In genomic region chr2:96256611-96257113, GRCh38 we compare ENCODE assay signal across 14 cellular contexts. TPM values are rescaled to one million over a fixed set of nuclear protein-coding genes. Genes with fewer than 3 reads are reported as not detected.
A peak's percentile ranks its signal among the peaks of the same experiment; 100 is the strongest.
DNase-seq lines count a peak whose midpoint lies in the region; ATAC-seq, FAIRE-seq and TF ChIP-seq lines count a peak whose summit lies in the region.
"Had no signal": no experiment of that assay in that cellular context is flagged by ENCODE, and none has a peak within 500 bp of the region (broad histone marks: within the 10 kb centered on the region; RNA-seq: fewer than 3 reads in every experiment).

No MANE protein-coding gene starts in this region.

- peaks cover 14% of the 10 kb centered on the region for H3F3A ChIP-seq in smooth muscle cell (ENCODE audit: low read depth)

- TF ChIP-seq POLR2A in K562 (conservative IDR thresholded peaks at IDR 0.05) (no peak), sigmoid colon (IDR thresholded peaks at IDR 0.05) (no peak)

- DNase-seq in SIG-M5 treated with dmso at 0.1 percent for 504 hours (lab: John Stamatoyannopoulos, UW; ENCODE audit: unreplicated experiment), result peak; percentile 63
- no peak for DNase-seq in SIG-M5 (lab: John Stamatoyannopoulos, UW)
- DNase-seq in NOMO-1 treated with DMSO at 0.1 percent for 48 hours (lab: John Stamatoyannopoulos, UW; ENCODE audit: unreplicated experiment), result peak; percentile 74
- DNase-seq in K562 (ENCODE audit: extremely low read depth in 1 of 4, low spot score in 3 of 4), result no peak
- peak; percentile 50 for DNase-seq in sigmoid colon
- DNase-seq in NCI-H2171 treated with DMSO at 0.1 percent for 48 hours (lab: John Stamatoyannopoulos, UW), result no peak
- no peak for DNase-seq in smooth muscle cell (lab: John Stamatoyannopoulos, UW; ENCODE audit: unreplicated experiment)
- no peak for DNase-seq in NCI-H2196 treated with DMSO at 0.1 percent for 48 hours (lab: John Stamatoyannopoulos, UW; ENCODE audit: unreplicated experiment)
- DNase-seq: activated CD4-positive, alpha-beta T cell treated with anti-CD3 and anti-CD28 coated beads, Interleukin-2, amount 50 U/mL, for 4 hours; central memory CD4-positive, alpha-beta T cell; HFFc6; NCI-H1417 treated with DMSO at 0.1 percent for 48 hours; substantia nigra had no signal

- H2AFZ ChIP-seq in K562 (ENCODE audit: low read depth, low read length), result no peak overlapping the region
- H2AFZ ChIP-seq in smooth muscle cell (ENCODE audit: low read depth), result no peak overlapping the region

- H3K79me2 ChIP-seq in K562 (ENCODE audit: control insufficient read depth, insufficient read depth, low read length) (peaks cover 13% of the 10 kb centered on the region; the same call in 2 of the 3 replicates), smooth muscle cell (ENCODE audit: low read depth) (peaks cover 42% of the 10 kb centered on the region)

- H3K27me3 ChIP-seq in K562 (ENCODE audit: control insufficient read depth in 2 of 2, insufficient read depth in 2 of 2, low read length in 2 of 2) (no peaks in the 10 kb centered on the region), sigmoid colon (no peaks in the 10 kb centered on the region), smooth muscle cell (ENCODE audit: low read depth) (no peaks in the 10 kb centered on the region)

- H3K9me3 ChIP-seq in K562 (replicated peaks; ENCODE audit: control insufficient read depth, insufficient read depth, low read depth, low read length), result no peaks in the 10 kb centered on the region
- H3K9me3 ChIP-seq in sigmoid colon, result no peaks in the 10 kb centered on the region
- no peaks in the 10 kb centered on the region for H3K9me3 ChIP-seq in smooth muscle cell (replicated peaks; ENCODE audit: low read depth)

- H3K27ac ChIP-seq in K562 (ENCODE audit: extremely low read depth, low read depth, low read length), result no peak overlapping the region
- peak overlapping the region in 3 of 4 donors; percentile 43 to 83 (median 79) for H3K27ac ChIP-seq in sigmoid colon
- no peak overlapping the region for H3K27ac ChIP-seq in smooth muscle cell (ENCODE audit: low read depth)
- H3K27ac ChIP-seq: 22Rv1 had no signal

- H3K9ac ChIP-seq in K562 (ENCODE audit: insufficient read depth in 1 of 2, low read depth in 2 of 2, low read length in 2 of 2), result no peak overlapping the region
- no peak overlapping the region for H3K9ac ChIP-seq in smooth muscle cell (ENCODE audit: low read depth)

- no peak for TF ChIP-seq RAD21 in K562 (CRISPR knock-in tag; conservative IDR thresholded peaks at IDR 0.05 in 1 of 2, IDR thresholded peaks at IDR 0.05 in 1 of 2)

- WGBS in K562 (ENCODE audit: insufficient coverage, low coverage, missing lambda C conversion rate), result 84% methylated on average over 6 of the region's 6 CpGs
- 48 to 86% methylated on average over 6 of the region's 6 CpGs for WGBS in sigmoid colon, 2 donors
- 97% methylated on average over 6 of the region's 6 CpGs for WGBS in smooth muscle cell (ENCODE audit: low lambda C conversion rate)

- TF ChIP-seq EP300 in K562 (IDR thresholded peaks at IDR 0.05; ENCODE audit: low read length) (no peak), sigmoid colon (IDR thresholded peaks at IDR 0.05) (no peak)

- TF ChIP-seq CTCF in K562 (IDR thresholded peaks at IDR 0.05 in 2 of 3, conservative IDR thresholded peaks at IDR 0.05 in 1 of 3; ENCODE audit: insufficient read depth in 2 of 3, low read depth in 1 of 3, low read length in 3 of 3) (no peak), sigmoid colon (IDR thresholded peaks at IDR 0.05) (no peak), smooth muscle cell (IDR thresholded peaks at IDR 0.05; ENCODE audit: borderline replicate concordance, insufficient read depth, poor library complexity, severe bottlenecking) (no peak)

- H4K20me1 ChIP-seq in K562 (replicated peaks; ENCODE audit: control insufficient read depth, insufficient read depth, low read length) (0 out of 2 replicates have a peak, but pooled peaks cover 3% of the 10 kb centered on the region), smooth muscle cell (ENCODE audit: low read depth) (peaks cover 49% of the 10 kb centered on the region)

- peak; percentile 26 for FAIRE-seq in K562 (lab: Jason Lieb, UNC)

- H3K36me3 ChIP-seq in K562 (ENCODE audit: control insufficient read depth, insufficient read depth, low read length) (peaks cover 74% of the 10 kb centered on the region; the same call in 2 of the 3 replicates), sigmoid colon (peaks cover 11 to 59% (median 37%) of the 10 kb centered on the region in 4 donors), smooth muscle cell (ENCODE audit: low read depth) (no peaks in the 10 kb centered on the region)

- H3K4me1 ChIP-seq in K562 (replicated peaks in 1 of 2; ENCODE audit: control insufficient read depth in 2 of 2, insufficient read depth in 2 of 2, low read length in 2 of 2) (peaks cover 11 to 23% of the 10 kb centered on the region in 2 experiments; a peak in 4 of 5 replicates), sigmoid colon (peaks cover 0 to 51% (median 42%) of the 10 kb centered on the region in 4 donors), smooth muscle cell (ENCODE audit: low read depth) (no peaks in the 10 kb centered on the region)

- no TSS peak for BruUV-seq in K562 (replicated peaks; lab: Mats Ljungman, UMichigan)

- in situ Hi-C loops in K562 (cut with MboI), result no loop called here

- H3K9me1 ChIP-seq in K562 (ENCODE audit: control insufficient read depth, insufficient read depth, low read length), result peaks cover 4% of the 10 kb centered on the region

- CTCF ChIA-PET in K562 (lab: Yijun Ruan, JAX; ENCODE audit: low intra/inter-chr PET ratio), result no interaction called here

- H3K4me3 ChIP-seq in K562, result no peak overlapping the region
- no peak overlapping the region for H3K4me3 ChIP-seq in sigmoid colon
- no peak overlapping the region for H3K4me3 ChIP-seq in smooth muscle cell

- no peak overlapping the region for H3K4me2 ChIP-seq in K562 (ENCODE audit: insufficient read depth, low read length)
- H3K4me2 ChIP-seq in smooth muscle cell, result no peak overlapping the region

- no peak for ATAC-seq in K562

- POLR2A ChIA-PET in K562 (lab: Yijun Ruan, JAX), result interaction anchor here (0.7 to 2.4 kb wide), 3 partner anchors 10 to 249 kb away, joined by 3 to 10 read pairs (median 3); no protein-coding TSS in a partner anchor

- intact Hi-C loops in K562 (cut with micrococcal nuclease) (no loop called here), sigmoid colon (cut with DNase I) (no loop called here)

RNA-seq across cellular contexts. Expression of gene TMEM127, which starts 9.1 kb away (rescaled TPM):
- total RNA-seq in K562 (2011; cell fraction: chromatin; rRNA removed; ENCODE audit: low replicate concordance), result 14.6 and 42.7 TPM in 2 replicates
- total RNA-seq in K562 (2011; cell fraction: nucleolus; rRNA removed), result 18.6 and 25.2 TPM in 2 replicates
- 23.5 and 33.2 TPM in 2 replicates for total RNA-seq in K562 (2011; cell fraction: nucleoplasm; rRNA removed)
- total RNA-seq in K562 (2014; rRNA removed), result 7.2 and 9.8 TPM in 2 replicates
- 6.7 and 6.8 TPM in 2 replicates for total RNA-seq in K562 (2014; rRNA removed; fragmentation: Illumina TruSeq; extraction: Trizol)
- 10.3 and 10.7 TPM in 2 replicates for total RNA-seq in K562 (2015; rRNA removed; fragmentation: Illumina TruSeq; extraction: Trizol)
- 18.6 and 20.0 TPM in 2 replicates for total RNA-seq in K562 (2021)
- 10.9 and 16.6 TPM in 2 replicates for polyA plus RNA-seq in K562 (2011; rRNA removed)
- polyA plus RNA-seq in K562 (2011; cell fraction: cytosol; rRNA removed), result 10.1 and 20.0 TPM in 2 replicates
- 8.0 and 10.8 TPM in 2 replicates for polyA plus RNA-seq in K562 (2011; cell fraction: nucleus; rRNA removed)
- 14.1 and 20.7 TPM in 2 replicates for polyA plus RNA-seq in K562 (2012)
- polyA plus RNA-seq in K562 (2014; fragmentation: Illumina TruSeq; extraction: Trizol), result 16.6 and 17.4 TPM in 2 replicates
- polyA plus RNA-seq in K562 (2014; fragmentation: Nextera tagmentation; extraction: Ambion mirVana), result 1 to 10 TPM; 1.7 to 2.0 TPM
- 9.9 and 10.8 TPM in 2 replicates for polyA plus RNA-seq in K562 (2014; rRNA removed)
- 12.4 and 14.8 TPM in 2 replicates for polyA minus RNA-seq in K562 (2011; rRNA and poly(A)+ RNA removed)
- 8.3 and 14.1 TPM in 2 replicates for polyA minus RNA-seq in K562 (2011; cell fraction: cytosol; rRNA and poly(A)+ RNA removed)
- polyA minus RNA-seq in K562 (2011; cell fraction: nucleus; rRNA and poly(A)+ RNA removed), result 4.8 and 7.8 TPM in 2 replicates
- 10 to 100 TPM; 24.6 to 30.5 (median 27.9) TPM for total RNA-seq in sigmoid colon
- 10 to 100 TPM; 10.8 to 40.1 (median 12.5) TPM for polyA plus RNA-seq in sigmoid colon
- 18.7 and 21.9 TPM in 2 replicates for total RNA-seq in smooth muscle cell
- 20.5 and 31.8 TPM in 2 replicates for polyA plus RNA-seq in smooth muscle cell

RNA-seq across cellular contexts. Expression of gene CIAO1, which starts 9.4 kb away (rescaled TPM):
- total RNA-seq in K562 (2011; cell fraction: chromatin; rRNA removed; ENCODE audit: low replicate concordance), result 65.3 and 99.0 TPM in 2 replicates
- total RNA-seq in K562 (2011; cell fraction: nucleolus; rRNA removed), result 78.5 and 85.1 TPM in 2 replicates
- total RNA-seq in K562 (2011; cell fraction: nucleoplasm; rRNA removed), result 62.5 and 66.0 TPM in 2 replicates
- 121 and 182 TPM in 2 replicates for total RNA-seq in K562 (2014; rRNA removed)
- 64.7 and 78.7 TPM in 2 replicates for total RNA-seq in K562 (2014; rRNA removed; fragmentation: Illumina TruSeq; extraction: Trizol)
- 85.4 and 89.7 TPM in 2 replicates for total RNA-seq in K562 (2015; rRNA removed; fragmentation: Illumina TruSeq; extraction: Trizol)
- total RNA-seq in K562 (2021), result 92.8 and 94.3 TPM in 2 replicates
- 102 and 122 TPM in 2 replicates for polyA plus RNA-seq in K562 (2011; rRNA removed)
- 151 and 245 TPM in 2 replicates for polyA plus RNA-seq in K562 (2011; cell fraction: cytosol; rRNA removed)
- 122 and 181 TPM in 2 replicates for polyA plus RNA-seq in K562 (2011; cell fraction: nucleus; rRNA removed)
- 74.5 and 74.6 TPM in 2 replicates for polyA plus RNA-seq in K562 (2012)
- polyA plus RNA-seq in K562 (2014; fragmentation: Illumina TruSeq; extraction: Trizol), result 94.2 and 104 TPM in 2 replicates
- polyA plus RNA-seq in K562 (2014; fragmentation: Nextera tagmentation; extraction: Ambion mirVana), result 10 to 100 TPM; 11.4 to 19.2 TPM
- polyA plus RNA-seq in K562 (2014; rRNA removed), result 145 and 156 TPM in 2 replicates
- 72.8 and 90.4 TPM in 2 replicates for polyA minus RNA-seq in K562 (2011; rRNA and poly(A)+ RNA removed)
- polyA minus RNA-seq in K562 (2011; cell fraction: cytosol; rRNA and poly(A)+ RNA removed), result 30.5 and 44.8 TPM in 2 replicates
- polyA minus RNA-seq in K562 (2011; cell fraction: nucleus; rRNA and poly(A)+ RNA removed), result 45.0 and 45.4 TPM in 2 replicates
- total RNA-seq in sigmoid colon, result 100 to 1,000 TPM in 2 of 4 donors, 10 to 100 TPM in 2; 77.4 to 110 (median 95.2) TPM
- 10 to 100 TPM; 45.6 to 55.0 (median 51.1) TPM for polyA plus RNA-seq in sigmoid colon
- total RNA-seq in smooth muscle cell, result 48.6 and 59.8 TPM in 2 replicates
- polyA plus RNA-seq in smooth muscle cell, result 56.2 and 56.4 TPM in 2 replicates

RNA-seq across cellular contexts. Expression of gene STARD7, which starts 48.0 kb away (rescaled TPM):
- 162 and 181 TPM in 2 replicates for total RNA-seq in K562 (2011; cell fraction: chromatin; rRNA removed; ENCODE audit: low replicate concordance)
- total RNA-seq in K562 (2011; cell fraction: nucleolus; rRNA removed), result 102 and 117 TPM in 2 replicates
- total RNA-seq in K562 (2011; cell fraction: nucleoplasm; rRNA removed), result 122 and 139 TPM in 2 replicates
- total RNA-seq in K562 (2014; rRNA removed) (147 and 306 TPM in 2 replicates), K562 (2014; rRNA removed; fragmentation: Illumina TruSeq; extraction: Trizol) (173 and 193 TPM in 2 replicates), K562 (2015; rRNA removed; fragmentation: Illumina TruSeq; extraction: Trizol) (170 and 173 TPM in 2 replicates), K562 (2021) (192 and 196 TPM in 2 replicates), sigmoid colon (10 to 100 TPM; 50.4 to 88.5 (median 73.1) TPM), smooth muscle cell (62.3 and 65.8 TPM in 2 replicates)
- polyA plus RNA-seq in K562 (2011; rRNA removed) (95.3 and 108 TPM in 2 replicates), K562 (2014; fragmentation: Illumina TruSeq; extraction: Trizol) (136 and 145 TPM in 2 replicates), K562 (2014; fragmentation: Nextera tagmentation; extraction: Ambion mirVana) (100 to 1,000 TPM in 1 of 2 experiments, 10 to 100 TPM in 1; 90.9 to 140 TPM), K562 (2014; rRNA removed) (103 and 122 TPM in 2 replicates), sigmoid colon (10 to 100 TPM; 39.6 to 74.6 (median 40.5) TPM), smooth muscle cell (51.0 and 64.4 TPM in 2 replicates)
- polyA plus RNA-seq in K562 (2011; cell fraction: cytosol; rRNA removed), result 41.7 and 76.2 TPM in 2 replicates
- 118 and 127 TPM in 2 replicates for polyA plus RNA-seq in K562 (2011; cell fraction: nucleus; rRNA removed)
- 80.3 and 106 TPM in 2 replicates for polyA plus RNA-seq in K562 (2012)
- 143 and 146 TPM in 2 replicates for polyA minus RNA-seq in K562 (2011; rRNA and poly(A)+ RNA removed)
- 72.4 and 78.6 TPM in 2 replicates for polyA minus RNA-seq in K562 (2011; cell fraction: cytosol; rRNA and poly(A)+ RNA removed)
- 76.7 and 83.3 TPM in 2 replicates for polyA minus RNA-seq in K562 (2011; cell fraction: nucleus; rRNA and poly(A)+ RNA removed)

RNA-seq across cellular contexts. Expression of gene SNRNP200, which starts 48.7 kb away (rescaled TPM):
- total RNA-seq in K562 (2011; cell fraction: chromatin; rRNA removed; ENCODE audit: low replicate concordance), result 357 and 597 TPM in 2 replicates
- 292 and 296 TPM in 2 replicates for total RNA-seq in K562 (2011; cell fraction: nucleolus; rRNA removed)
- total RNA-seq in K562 (2011; cell fraction: nucleoplasm; rRNA removed), result 272 and 298 TPM in 2 replicates
- total RNA-seq in K562 (2014; rRNA removed) (76.1 and 87.5 TPM in 2 replicates), K562 (2014; rRNA removed; fragmentation: Illumina TruSeq; extraction: Trizol) (66.5 and 77.9 TPM in 2 replicates), K562 (2015; rRNA removed; fragmentation: Illumina TruSeq; extraction: Trizol) (94.4 and 95.0 TPM in 2 replicates), K562 (2021) (188 and 210 TPM in 2 replicates), sigmoid colon (10 to 100 TPM; 69.4 to 86.1 (median 79.2) TPM), smooth muscle cell (49.1 and 49.5 TPM in 2 replicates)
- polyA plus RNA-seq in K562 (2011; rRNA removed) (191 and 199 TPM in 2 replicates), K562 (2014; fragmentation: Illumina TruSeq; extraction: Trizol) (224 and 231 TPM in 2 replicates), K562 (2014; fragmentation: Nextera tagmentation; extraction: Ambion mirVana) (100 to 1,000 TPM in 1 of 2 experiments, 10 to 100 TPM in 1; 87.9 to 155 TPM), K562 (2014; rRNA removed) (171 and 181 TPM in 2 replicates), sigmoid colon (10 to 100 TPM; 26.8 to 86.5 (median 31.8) TPM), smooth muscle cell (54.1 and 57.6 TPM in 2 replicates)
- polyA plus RNA-seq in K562 (2011; cell fraction: cytosol; rRNA removed), result 297 and 335 TPM in 2 replicates
- 314 and 395 TPM in 2 replicates for polyA plus RNA-seq in K562 (2011; cell fraction: nucleus; rRNA removed)
- polyA plus RNA-seq in K562 (2012), result 148 and 177 TPM in 2 replicates
- polyA minus RNA-seq in K562 (2011; rRNA and poly(A)+ RNA removed), result 329 and 491 TPM in 2 replicates
- polyA minus RNA-seq in K562 (2011; cell fraction: cytosol; rRNA and poly(A)+ RNA removed), result 205 and 221 TPM in 2 replicates
- 92.2 and 124 TPM in 2 replicates for polyA minus RNA-seq in K562 (2011; cell fraction: nucleus; rRNA and poly(A)+ RNA removed)

Comparison
In these comparisons a context has a peak if more than half of its experiments do, and no peak if none do; other contexts are left out.
1. DNase-seq: peak in SIG-M5 treated with dmso at 0.1 percent for 504 hours (single experiment), NOMO-1 treated with DMSO at 0.1 percent for 48 hours (single experiment) and sigmoid colon (single experiment); none in SIG-M5 (single experiment), K562 (0 of 4), NCI-H2171 treated with DMSO at 0.1 percent for 48 hours (single experiment), smooth muscle cell (single experiment) and NCI-H2196 treated with DMSO at 0.1 percent for 48 hours (single experiment).
2. H3K27ac ChIP-seq: peak in sigmoid colon (3 of 4); none in K562 (single experiment) and smooth muscle cell (single experiment).